8 cellular contexts compared by ENCODE assay signal in the genomic region with DNA sequence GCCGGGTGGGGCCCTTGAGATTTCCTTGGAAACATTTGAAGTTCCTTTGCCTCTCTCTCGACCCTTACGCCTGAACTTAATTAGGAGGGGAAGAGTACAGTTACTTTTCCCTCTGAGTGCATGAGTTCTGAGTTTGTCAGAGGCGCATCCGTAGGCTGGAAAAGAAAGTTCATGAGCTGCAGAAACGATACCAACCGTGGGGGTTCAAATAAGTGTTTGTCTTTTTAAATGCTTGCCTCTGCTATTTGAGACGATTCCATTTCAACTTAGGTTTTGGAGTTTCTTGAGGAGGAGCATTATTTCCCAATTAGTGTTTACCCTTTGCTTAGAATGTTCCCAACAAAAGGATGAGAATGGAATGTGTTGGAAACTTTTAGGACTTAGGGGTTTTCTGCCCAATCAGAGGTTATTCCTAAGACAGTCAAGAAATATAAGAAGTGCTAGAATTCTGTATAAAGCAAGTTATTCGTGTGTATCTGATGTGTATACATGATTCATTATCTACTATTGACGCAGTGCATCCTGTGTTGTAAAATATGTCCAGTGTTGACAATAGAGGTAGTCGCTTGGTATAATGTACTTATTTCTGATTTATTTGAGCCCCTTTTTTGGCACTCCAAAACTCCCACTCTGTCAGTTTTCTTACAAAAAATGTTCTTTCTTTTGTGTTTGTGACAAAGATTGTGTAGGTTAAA. TPM values are rescaled to one million over a fixed set of nuclear protein-coding genes. Genes with fewer than 3 reads are reported as not detected.
DNase-seq lines count a peak whose midpoint lies in the region; ATAC-seq and TF ChIP-seq lines count a peak whose summit lies in the region.

No MANE protein-coding gene starts in this region.

- TF ChIP-seq POLR2A in gastroesophageal sphincter (IDR thresholded peaks at IDR 0.05) = no peak

- no peak for TF ChIP-seq EP300 in gastroesophageal sphincter (IDR thresholded peaks at IDR 0.05)

- DNase-seq in DMS79 treated with DMSO at 0.1 percent for 48 hours (lab: John Stamatoyannopoulos, UW) (peak; percentile 56), DMS79 (lab: John Stamatoyannopoulos, UW) (no peak), C1 segment of cervical spinal cord (lab: John Stamatoyannopoulos, UW) (no peak), cortex of kidney (lab: John Stamatoyannopoulos, UW) (no peak)

- H3K27ac ChIP-seq in VCaP = peak overlapping the region; percentile 90
- H3K27ac ChIP-seq in gastroesophageal sphincter = peak overlapping the region; percentile 89 to 98 (median 94)

- H3K9ac ChIP-seq in skeletal muscle satellite cell (ENCODE audit: low read depth, low read length) = peak overlapping the region; percentile 90

- peak; percentile 9 for ATAC-seq in HG02852 (IDR thresholded peaks at IDR 0.05; ENCODE audit: unreplicated experiment)
- ATAC-seq in gastroesophageal sphincter = peak; percentile 1

- peaks cover 0 to 42% (median 16%) of the 10 kb centered on the region in 3 donors for H3K4me1 ChIP-seq in gastroesophageal sphincter
- peaks cover 20% of the 10 kb centered on the region for H3K4me1 ChIP-seq in skeletal muscle satellite cell (ENCODE audit: control insufficient read depth, insufficient read depth, low read length)

- no peaks in the 10 kb centered on the region for H3K27me3 ChIP-seq in gastroesophageal sphincter
- H3K27me3 ChIP-seq in skeletal muscle satellite cell (ENCODE audit: control insufficient read depth, insufficient read depth, low read length) = no peaks in the 10 kb centered on the region

- no peaks in the 10 kb centered on the region for H3K9me3 ChIP-seq in gastroesophageal sphincter
- H3K9me3 ChIP-seq in skeletal muscle satellite cell (replicated peaks; ENCODE audit: low read length) = no peaks in the 10 kb centered on the region

- WGBS in gastroesophageal sphincter (ENCODE audit: low coverage in 1 of 2), 2 donors = 0 to 4% methylated on average over 11 of the region's 11 CpGs

- H3K4me2 ChIP-seq in skeletal muscle satellite cell (ENCODE audit: low read length) = peak overlapping the region; percentile 92

- peak overlapping the region; percentile 83 to 96 for H3K4me3 ChIP-seq in gastroesophageal sphincter
- H3K4me3 ChIP-seq in skeletal muscle satellite cell (ENCODE audit: low read length) = peak overlapping the region; percentile 84

- H3K36me3 ChIP-seq in gastroesophageal sphincter (peaks cover 0 to 8% of the 10 kb centered on the region in 2 donors), skeletal muscle satellite cell (ENCODE audit: insufficient read depth, low read length) (peaks cover 6% of the 10 kb centered on the region)

- TF ChIP-seq CTCF in VCaP (conservative IDR thresholded peaks at IDR 0.05) = no peak
- TF ChIP-seq CTCF in gastroesophageal sphincter (IDR thresholded peaks at IDR 0.05) = no peak

RNA-seq across cellular contexts. Expression of gene PIKFYVE, which starts 0.7 kb away (rescaled TPM):
- 10 to 100 TPM; 24.5 to 32.6 (median 27.2) TPM for total RNA-seq in gastroesophageal sphincter
- total RNA-seq in skeletal muscle satellite cell (2012; rRNA removed) = 21.4 and 28.4 TPM in 2 replicates

RNA-seq across cellular contexts. Expression of gene IDH1, which starts 11.9 kb away (rescaled TPM):
- 10 to 100 TPM; 21.3 to 65.1 (median 31.7) TPM for total RNA-seq in gastroesophageal sphincter
- 56.1 and 125 TPM in 2 replicates for total RNA-seq in skeletal muscle satellite cell (2012; rRNA removed)
